Comparison of ENCODE assay signal across 15 cellular contexts in genomic region chr17:28330671-28331070, GRCh38.
"Had no signal": no experiment of that assay in that cellular context is flagged by ENCODE, and none has a peak within 500 bp of the region (broad histone marks: within the 10 kb centered on the region; RNA-seq: fewer than 3 reads in every experiment).

No MANE protein-coding gene starts in this region.

- H3K9me3 ChIP-seq: gastroesophageal sphincter, heart right ventricle, ovary, tibial artery had no signal

- H3K36me3 ChIP-seq: ovary had no signal

- DNase-seq: activated B cell treated with CpG ODN at 0.5 μM for 24 hours; activated CD4-positive, alpha-beta T cell treated with anti-CD3 and anti-CD28 coated beads for 48 hours; activated CD8-positive, alpha-beta T cell treated with anti-CD3 and anti-CD28 coated beads, Interleukin-2, amount 10 ng/mL, durations not matched to agents 7 days and 5 days; activated T-cell treated with anti-CD3 and anti-CD28 coated beads for 4 hours; caudate nucleus; heart right ventricle; left colon; midbrain; stimulated activated CD4-positive, alpha-beta T cell treated with anti-CD3 and anti-CD28 coated beads, Interleukin-12 subunit alpha, Interleukin-12 subunit beta, amount 100 ng/mL, for 4 hours; stimulated activated CD4-positive, alpha-beta T cell treated with anti-CD3 and anti-CD28 coated beads, Interleukin-2, amount 100 ng/mL, for 24 hours; SW 1271; tibial artery had no signal

- H3K4me3 ChIP-seq: gastroesophageal sphincter, heart right ventricle, neural progenitor cell, ovary, tibial artery had no signal

- H3K9ac ChIP-seq: neural progenitor cell had no signal

- H3K27ac ChIP-seq: gastroesophageal sphincter, heart right ventricle, neural progenitor cell, ovary, tibial artery had no signal
